Comparison of ENCODE assay signal across 31 cellular contexts in genomic region chr17:2440930-2441329, GRCh38.
"Had no signal": no experiment of that assay in that cellular context is flagged by ENCODE, and none has a peak within 500 bp of the region (broad histone marks: within the 10 kb centered on the region; RNA-seq: fewer than 3 reads in every experiment).

No MANE protein-coding gene starts in this region.

- FAIRE-seq: astrocyte, bronchial epithelial cell, colon, frontal cortex had no signal

- H3K4me3 ChIP-seq: dorsolateral prefrontal cortex, heart left ventricle had no signal

- H3K4me1 Mint-ChIP-seq: activated B cell treated with CpG ODN at 0.5 μM for 24 hours; activated naive CD4-positive, alpha-beta T cell treated with anti-CD3 and anti-CD28 coated beads, Interleukin-2, amount 10 ng/mL, durations not matched to agents 7 days and 5 days; activated naive CD8-positive, alpha-beta T cell treated with anti-CD3 and anti-CD28 coated beads, Interleukin-2, amount 10 ng/mL, durations not matched to agents 7 days and 5 days had no signal

- H3K27me3 ChIP-seq: brain microvascular endothelial cell, dorsolateral prefrontal cortex, heart left ventricle had no signal

- H3K27ac Mint-ChIP-seq: activated B cell treated with CpG ODN at 0.5 μM for 24 hours; activated CD4-positive, alpha-beta memory T cell treated with anti-CD3 and anti-CD28 coated beads, Interleukin-2, amount 10 ng/mL, durations not matched to agents 7 days and 5 days; activated CD4-positive, alpha-beta T cell treated with anti-CD3 and anti-CD28 coated beads, Interleukin-2, amount 10 ng/mL, durations not matched to agents 24 days and 14 days; activated naive CD4-positive, alpha-beta T cell treated with anti-CD3 and anti-CD28 coated beads, Interleukin-2, amount 10 ng/mL, durations not matched to agents 7 days and 5 days; activated naive CD4-positive, alpha-beta T cell treated with anti-CD3 and anti-CD28 coated beads, Interleukin-2, amount 50 U/mL, for 72 hours; activated naive CD8-positive, alpha-beta T cell treated with anti-CD3 and anti-CD28 coated beads, Interleukin-2, amount 10 ng/mL, durations not matched to agents 7 days and 5 days; activated T-cell treated with anti-CD3 and anti-CD28 coated beads, Interleukin-2, amount 50 U/mL, for 24 hours; activated T-cell treated with anti-CD3 and anti-CD28 coated beads, Interleukin-2, amount 50 U/mL, for 72 hours; endodermal cell; T-cell; T-helper 17 cell; T-helper 2 cell treated with Interferon-gamma antibody and Interleukin-4, amounts not matched to agents 5 μg/mL and 100 μg/mL, for 36 hours had no signal

- H3K9me3 Mint-ChIP-seq: activated B cell treated with CpG ODN at 0.5 μM for 24 hours; activated naive CD4-positive, alpha-beta T cell treated with anti-CD3 and anti-CD28 coated beads, Interleukin-2, amount 50 U/mL, for 72 hours had no signal

- DNase-seq: activated B cell treated with CpG ODN at 0.5 μM for 24 hours; activated CD4-positive, alpha-beta memory T cell treated with anti-CD3 and anti-CD28 coated beads, Interleukin-2, amount 10 ng/mL, durations not matched to agents 7 days and 5 days; activated CD4-positive, alpha-beta T cell treated with anti-CD3 and anti-CD28 coated beads, Interleukin-2, amount 10 ng/mL, durations not matched to agents 24 days and 14 days; activated CD8-positive, alpha-beta memory T cell treated with anti-CD3 and anti-CD28 coated beads, Interleukin-2, amount 50 U/mL, for 48 hours; activated gamma-delta T cell; activated naive CD4-positive, alpha-beta T cell; activated naive CD4-positive, alpha-beta T cell treated with anti-CD3 and anti-CD28 coated beads, Interleukin-2, amount 10 ng/mL, durations not matched to agents 7 days and 5 days; activated naive CD8-positive, alpha-beta T cell treated with anti-CD3 and anti-CD28 coated beads, Interleukin-2, amount 10 ng/mL, durations not matched to agents 7 days and 5 days; activated T-cell treated with anti-CD3 and anti-CD28 coated beads for 4 hours; activated T-cell treated with anti-CD3 and anti-CD28 coated beads, Interleukin-2, amount 50 U/mL, for 24 hours; activated T-cell treated with anti-CD3 and anti-CD28 coated beads, Interleukin-2, amount 50 U/mL, for 72 hours; amniotic stem cell; anterior cingulate cortex; brain microvascular endothelial cell; dorsolateral prefrontal cortex; effector memory CD4-positive, alpha-beta T cell; endodermal cell; foreskin fibroblast; heart left ventricle; T-cell; T-helper 17 cell; T1000; WERI-Rb-1 had no signal

- H3K4me3 Mint-ChIP-seq: activated B cell treated with CpG ODN at 0.5 μM for 24 hours; activated CD4-positive, alpha-beta memory T cell treated with anti-CD3 and anti-CD28 coated beads, Interleukin-2, amount 10 ng/mL, durations not matched to agents 7 days and 5 days; activated CD4-positive, alpha-beta T cell treated with anti-CD3 and anti-CD28 coated beads, Interleukin-2, amount 10 ng/mL, durations not matched to agents 24 days and 14 days; activated naive CD4-positive, alpha-beta T cell treated with anti-CD3 and anti-CD28 coated beads, Interleukin-2, amount 10 ng/mL, durations not matched to agents 7 days and 5 days; activated naive CD8-positive, alpha-beta T cell treated with anti-CD3 and anti-CD28 coated beads, Interleukin-2, amount 10 ng/mL, durations not matched to agents 7 days and 5 days; activated T-cell treated with anti-CD3 and anti-CD28 coated beads, Interleukin-2, amount 50 U/mL, for 24 hours; activated T-cell treated with anti-CD3 and anti-CD28 coated beads, Interleukin-2, amount 50 U/mL, for 72 hours; endodermal cell; T-cell; T-helper 17 cell; T-helper 2 cell treated with Interferon-gamma antibody and Interleukin-4, amounts not matched to agents 5 μg/mL and 100 μg/mL, for 36 hours had no signal

- ATAC-seq: activated CD4-positive, CD25-positive, alpha-beta regulatory T cell treated with anti-CD3 and anti-CD28 coated beads, Interleukin-2, amount 50 U/mL, for 24 hours; activated naive CD4-positive, alpha-beta T cell treated with anti-CD3 and anti-CD28 coated beads, Interleukin-2, amount 50 U/mL, for 72 hours; activated T-cell treated with anti-CD3 and anti-CD28 coated beads, Interleukin-2, amount 50 U/mL, for 72 hours; esophagus mucosa; heart left ventricle; T-cell; T-helper 17 cell had no signal

- H3K27ac ChIP-seq: dorsolateral prefrontal cortex, WERI-Rb-1 had no signal

- H3K27me3 Mint-ChIP-seq: activated B cell treated with CpG ODN at 0.5 μM for 24 hours; activated CD4-positive, alpha-beta memory T cell treated with anti-CD3 and anti-CD28 coated beads, Interleukin-2, amount 10 ng/mL, durations not matched to agents 7 days and 5 days; activated CD4-positive, alpha-beta T cell treated with anti-CD3 and anti-CD28 coated beads, Interleukin-2, amount 10 ng/mL, durations not matched to agents 24 days and 14 days; activated naive CD4-positive, alpha-beta T cell treated with anti-CD3 and anti-CD28 coated beads, Interleukin-2, amount 10 ng/mL, durations not matched to agents 7 days and 5 days; activated naive CD8-positive, alpha-beta T cell treated with anti-CD3 and anti-CD28 coated beads, Interleukin-2, amount 10 ng/mL, durations not matched to agents 7 days and 5 days; activated T-cell treated with anti-CD3 and anti-CD28 coated beads, Interleukin-2, amount 50 U/mL, for 24 hours; T-cell; T-helper 17 cell had no signal
